21 cellular contexts compared by ENCODE assay signal in the genomic region with DNA sequence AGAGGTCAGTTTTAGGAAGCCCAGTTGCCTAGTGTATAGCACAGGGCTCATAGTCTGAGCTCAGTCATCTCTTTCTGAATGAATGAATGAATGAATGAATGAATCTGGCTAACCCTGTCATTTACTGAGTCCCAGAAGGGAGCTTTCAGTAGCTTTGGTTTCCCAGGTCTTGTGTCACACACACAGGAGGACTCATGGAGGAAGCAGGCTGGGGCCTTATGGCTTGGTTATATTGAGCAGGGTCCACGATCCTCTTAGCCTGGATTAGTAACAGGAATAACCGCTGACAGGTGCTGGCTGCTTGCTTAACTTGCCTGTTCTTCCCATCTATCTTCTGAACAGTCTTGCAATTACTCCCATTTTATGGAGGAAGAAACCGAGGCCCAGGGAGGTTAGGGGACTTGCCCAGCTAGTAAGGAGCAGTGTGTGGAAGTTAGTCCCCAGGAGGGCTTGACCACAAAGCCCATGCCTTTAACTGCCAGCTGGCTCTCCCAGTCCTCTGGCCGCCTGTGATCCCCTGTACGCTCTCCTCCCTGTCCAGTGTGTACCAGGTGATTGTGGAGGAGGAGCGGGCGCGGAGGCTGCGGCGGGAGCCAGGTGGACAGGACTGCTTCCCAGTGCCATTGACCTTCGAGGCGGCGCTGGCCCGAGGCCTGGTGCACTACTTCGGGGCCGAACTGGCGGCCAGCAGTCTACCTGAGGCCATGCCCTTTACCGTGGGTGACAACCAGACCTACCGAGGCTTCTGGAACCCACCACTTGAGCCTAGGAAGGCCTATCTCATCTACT. TPM values are rescaled to one million over a fixed set of nuclear protein-coding genes. Genes with fewer than 3 reads are reported as not detected.
DNase-seq lines count a peak whose midpoint lies in the region; ATAC-seq, FAIRE-seq and TF ChIP-seq lines count a peak whose summit lies in the region.
"Had no signal": no experiment of that assay in that cellular context is flagged by ENCODE, and none has a peak within 500 bp of the region (broad histone marks: within the 10 kb centered on the region; RNA-seq: fewer than 3 reads in every experiment).

No MANE protein-coding gene starts in this region.

- TF ChIP-seq CTCF in bronchial epithelial cell (IDR thresholded peaks at IDR 0.05; ENCODE audit: insufficient read depth, low read length, severe bottlenecking) (no peak), osteocyte (IDR thresholded peaks at IDR 0.05) (no peak)

- no CpG with 5 or more reads among the region's 19 CpGs for whole genome bisulfite sequencing in mesendoderm (ENCODE audit: extremely low coverage, insufficient coverage, low lambda C conversion rate)

- H2AK5ac ChIP-seq in mesendoderm (ENCODE audit: low read length) = no peak overlapping the region

- H3K27ac ChIP-seq in BLaER1 (peak overlapping the region; percentile 23; the same call in 1 of the 2 replicates), HUES48 (ENCODE audit: low read depth, low read length) (peak overlapping the region; percentile 42), mesendoderm (ENCODE audit: low read depth, low read length) (no peak overlapping the region)
- H3K27ac ChIP-seq: ascending aorta, epithelial cell of prostate, pancreas, thoracic aorta had no signal

- no peaks in the 10 kb centered on the region for H3K36me3 Mint-ChIP-seq in activated T-helper 1 cell treated with anti-CD3 and anti-CD28 coated beads, Interleukin-12 subunit alpha, Interleukin-12 subunit beta, Interleukin-2, Interleukin-4 antibody, amounts not matched to agents 30 ng/mL and 10 ng/mL and 1 ng/mL, durations not matched to agents 14 hours and 24 hours and 36 hours (ENCODE audit: low read depth)
- H3K36me3 Mint-ChIP-seq in osteocyte (ENCODE audit: unreplicated experiment) = no peaks in the 10 kb centered on the region
- H3K36me3 Mint-ChIP-seq: activated naive CD8-positive, alpha-beta T cell; natural killer cell had no signal

- peaks cover 6% of the 10 kb centered on the region for H3K4me1 Mint-ChIP-seq in activated T-helper 1 cell treated with anti-CD3 and anti-CD28 coated beads, Interleukin-12 subunit alpha, Interleukin-12 subunit beta, Interleukin-2, Interleukin-4 antibody, amounts not matched to agents 30 ng/mL and 10 ng/mL and 1 ng/mL, durations not matched to agents 14 hours and 24 hours and 36 hours (ENCODE audit: low read depth)
- H3K4me1 Mint-ChIP-seq in osteocyte (ENCODE audit: unreplicated experiment) = peaks cover 5% of the 10 kb centered on the region

- H4K5ac ChIP-seq in mesendoderm (ENCODE audit: low read length) = no peak overlapping the region

- peak overlapping the region; percentile 73 for H3K56ac ChIP-seq in mesendoderm (ENCODE audit: low read length)

- no peak overlapping the region for H3K23ac ChIP-seq in mesendoderm (ENCODE audit: low read length)

- no peak overlapping the region for H3K4me3 Mint-ChIP-seq in activated T-helper 1 cell treated with anti-CD3 and anti-CD28 coated beads, Interleukin-12 subunit alpha, Interleukin-12 subunit beta, Interleukin-2, Interleukin-4 antibody, amounts not matched to agents 30 ng/mL and 10 ng/mL and 1 ng/mL, durations not matched to agents 14 hours and 24 hours and 36 hours
- H3K4me3 Mint-ChIP-seq in osteocyte (ENCODE audit: unreplicated experiment) = no peak overlapping the region
- H3K4me3 Mint-ChIP-seq: CD4-positive, alpha-beta T cell had no signal

- H3K18ac ChIP-seq in mesendoderm (ENCODE audit: low read length) = no peak overlapping the region

- H3K4me1 ChIP-seq in BLaER1 (peaks cover 34% of the 10 kb centered on the region), HUES48 (ENCODE audit: control insufficient read depth, insufficient read depth, low read length) (peaks cover 21% of the 10 kb centered on the region), mesendoderm (ENCODE audit: control insufficient read depth, low read depth, low read length) (peaks cover 6% of the 10 kb centered on the region)
- H3K4me1 ChIP-seq: ascending aorta, pancreas had no signal

- H3K79me1 ChIP-seq in mesendoderm (ENCODE audit: low read length) = no peaks in the 10 kb centered on the region

- H4K20me1 ChIP-seq in BLaER1 = no peaks in the 10 kb centered on the region

- H3K9me3 ChIP-seq in BLaER1 = no peaks in the 10 kb centered on the region
- no peaks in the 10 kb centered on the region for H3K9me3 ChIP-seq in HUES48 (ENCODE audit: control insufficient read depth, insufficient read depth, low read length)
- H3K9me3 ChIP-seq: ascending aorta, pancreas, thoracic aorta had no signal

- no peaks in the 10 kb centered on the region for H3K9me3 Mint-ChIP-seq in activated T-helper 1 cell treated with anti-CD3 and anti-CD28 coated beads, Interleukin-12 subunit alpha, Interleukin-12 subunit beta, Interleukin-2, Interleukin-4 antibody, amounts not matched to agents 30 ng/mL and 10 ng/mL and 1 ng/mL, durations not matched to agents 14 hours and 24 hours and 36 hours
- H3K9me3 Mint-ChIP-seq in osteocyte (ENCODE audit: unreplicated experiment) = no peaks in the 10 kb centered on the region
- H3K9me3 Mint-ChIP-seq: CD4-positive, alpha-beta T cell; natural killer cell had no signal

- H4K8ac ChIP-seq in mesendoderm (ENCODE audit: low read depth, low read length) = no peak overlapping the region

- ATAC-seq in GM18502 (IDR thresholded peaks at IDR 0.05; ENCODE audit: poor library complexity, unreplicated experiment) = no peak
- ATAC-seq in GM19023 (IDR thresholded peaks at IDR 0.05; ENCODE audit: unreplicated experiment) = no peak

- H3K27me3 Mint-ChIP-seq in activated T-helper 1 cell treated with anti-CD3 and anti-CD28 coated beads, Interleukin-12 subunit alpha, Interleukin-12 subunit beta, Interleukin-2, Interleukin-4 antibody, amounts not matched to agents 30 ng/mL and 10 ng/mL and 1 ng/mL, durations not matched to agents 14 hours and 24 hours and 36 hours (ENCODE audit: insufficient read depth) = peaks cover 3% of the 10 kb centered on the region
- H3K27me3 Mint-ChIP-seq in osteocyte (ENCODE audit: unreplicated experiment) = no peaks in the 10 kb centered on the region
- H3K27me3 Mint-ChIP-seq: activated naive CD8-positive, alpha-beta T cell had no signal

- H2BK120ac ChIP-seq in mesendoderm (ENCODE audit: low read depth, low read length) = no peak overlapping the region

- H2BK5ac ChIP-seq in mesendoderm (ENCODE audit: low read length) = no peak overlapping the region

- no peaks in the 10 kb centered on the region for H3K79me2 ChIP-seq in mesendoderm (ENCODE audit: control insufficient read depth, insufficient read depth, low read length)

- FAIRE-seq in bronchial epithelial cell (lab: Jason Lieb, UNC) = peak; percentile 55
- FAIRE-seq: HTR-8/SVneo, pancreas had no signal

- no peaks in the 10 kb centered on the region for H3K27me3 ChIP-seq in BLaER1
- no peaks in the 10 kb centered on the region for H3K27me3 ChIP-seq in HUES48 (ENCODE audit: control insufficient read depth, insufficient read depth, low read length)
- no peaks in the 10 kb centered on the region for H3K27me3 ChIP-seq in bronchial epithelial cell (ENCODE audit: control insufficient read depth, insufficient read depth, low read length)
- no peaks in the 10 kb centered on the region for H3K27me3 ChIP-seq in mesendoderm (ENCODE audit: insufficient read depth, low read length, poor library complexity)
- H3K27me3 ChIP-seq: ascending aorta, pancreas had no signal

- intact Hi-C loops in activated T-helper 1 cell treated with anti-CD3 and anti-CD28 coated beads, Interleukin-12 subunit alpha, Interleukin-12 subunit beta, Interleukin-2, Interleukin-4 antibody, amounts not matched to agents 30 ng/mL and 10 ng/mL and 1 ng/mL, durations not matched to agents 14 hours and 24 hours and 36 hours (cut with micrococcal nuclease) = no loop called here

- H3K4me2 ChIP-seq in BLaER1 (peak overlapping the region; percentile 27), mesendoderm (ENCODE audit: low read length) (no peak overlapping the region)

- no peak overlapping the region for H3K27ac Mint-ChIP-seq in activated T-helper 1 cell treated with anti-CD3 and anti-CD28 coated beads, Interleukin-12 subunit alpha, Interleukin-12 subunit beta, Interleukin-2, Interleukin-4 antibody, amounts not matched to agents 30 ng/mL and 10 ng/mL and 1 ng/mL, durations not matched to agents 14 hours and 24 hours and 36 hours
- no peak overlapping the region for H3K27ac Mint-ChIP-seq in osteocyte (ENCODE audit: unreplicated experiment)
- H3K27ac Mint-ChIP-seq: activated naive CD8-positive, alpha-beta T cell; CD4-positive, alpha-beta T cell had no signal

- H3K36me3 ChIP-seq in BLaER1 = no peaks in the 10 kb centered on the region
- 0 out of 2 replicates have a peak, but pooled peaks cover 5% of the 10 kb centered on the region for H3K36me3 ChIP-seq in HUES48 (ENCODE audit: control insufficient read depth, insufficient read depth, low read length)
- peaks cover 10% of the 10 kb centered on the region for H3K36me3 ChIP-seq in bronchial epithelial cell (ENCODE audit: control insufficient read depth, insufficient read depth, low read length)
- H3K36me3 ChIP-seq in mesendoderm (ENCODE audit: control insufficient read depth, insufficient read depth, low read length) = peaks cover 7% of the 10 kb centered on the region

- no peak overlapping the region for H3K9ac ChIP-seq in BLaER1
- H3K9ac ChIP-seq in HUES48 (ENCODE audit: low read depth, low read length) = no peak overlapping the region
- H3K9ac ChIP-seq in mesendoderm (ENCODE audit: low read length) = no peak overlapping the region

- H3K4ac ChIP-seq in mesendoderm (ENCODE audit: low read depth, low read length) = no peak overlapping the region

- no peak overlapping the region for H2BK15ac ChIP-seq in mesendoderm (replicated peaks; ENCODE audit: low read depth)

- H3K4me3 ChIP-seq in BLaER1 = no peak overlapping the region
- H3K4me3 ChIP-seq in HUES48 (ENCODE audit: low read depth, low read length) = no peak overlapping the region
- H3K4me3 ChIP-seq in bronchial epithelial cell (ENCODE audit: low read depth, low read length) = no peak overlapping the region
- no peak overlapping the region for H3K4me3 ChIP-seq in mesendoderm (ENCODE audit: low read length)
- H3K4me3 ChIP-seq: ascending aorta, pancreas, thoracic aorta had no signal

- DNase-seq in bronchial epithelial cell (ENCODE audit: low read depth) = no peak
- DNase-seq in mesendoderm = no peak
- DNase-seq in activated T-helper 1 cell treated with anti-CD3 and anti-CD28 coated beads, Interleukin-12 subunit alpha, Interleukin-12 subunit beta, Interleukin-2, Interleukin-4 antibody, amounts not matched to agents 30 ng/mL and 10 ng/mL and 1 ng/mL, durations not matched to agents 14 hours and 24 hours and 36 hours (ENCODE audit: low spot score) = no peak
- DNase-seq in osteocyte (ENCODE audit: extremely low spot score, unreplicated experiment) = no peak
- DNase-seq: CD4-positive, alpha-beta T cell; cerebellar nuclear complex; midbrain; natural killer cell; NCI-H1694 treated with DMSO at 0.1 percent for 48 hours; NCI-H2171; pancreas; stimulated activated naive CD4-positive, alpha-beta T cell treated with Interleukin-2 at 50 U/mL for 16 hours had no signal

RNA-seq across cellular contexts. Expression of gene PTPRU, which starts 46.0 kb away (rescaled TPM):
- total RNA-seq in bronchial epithelial cell (40.8 and 53.2 TPM in 2 replicates), osteocyte (3.5 and 4.8 TPM in 2 replicates)
- 25.6 TPM for polyA plus RNA-seq in mesendoderm (2013, experiment 1 of 2)
- 25.8 TPM for polyA plus RNA-seq in mesendoderm (2013, experiment 2 of 2)
- 0.67 and 0.76 TPM in 2 replicates for total RNA-seq in activated T-helper 1 cell treated with anti-CD3 and anti-CD28 coated beads, Interleukin-12 subunit alpha, Interleukin-12 subunit beta, Interleukin-2, Interleukin-4 antibody, amounts not matched to agents 30 ng/mL and 10 ng/mL and 1 ng/mL, durations not matched to agents 14 hours and 24 hours and 36 hours

RNA-seq across cellular contexts. Expression of gene MECR, which starts 51.6 kb away (rescaled TPM):
- total RNA-seq in bronchial epithelial cell = 28.2 TPM in 2 replicates
- 21.4 TPM for polyA plus RNA-seq in mesendoderm (2013, experiment 1 of 2)
- polyA plus RNA-seq in mesendoderm (2013, experiment 2 of 2) = 23.3 TPM
- 34.5 and 36.4 TPM in 2 replicates for total RNA-seq in activated T-helper 1 cell treated with anti-CD3 and anti-CD28 coated beads, Interleukin-12 subunit alpha, Interleukin-12 subunit beta, Interleukin-2, Interleukin-4 antibody, amounts not matched to agents 30 ng/mL and 10 ng/mL and 1 ng/mL, durations not matched to agents 14 hours and 24 hours and 36 hours
- 20.5 and 22.5 TPM in 2 replicates for total RNA-seq in osteocyte
